Comparison of ENCODE assay signal across 24 cellular contexts in genomic region chr5:58543723-58544122, GRCh38. TPM values are rescaled to one million over a fixed set of nuclear protein-coding genes. Genes with fewer than 3 reads are reported as not detected.
DNase-seq lines count a peak whose midpoint lies in the region; ATAC-seq and TF ChIP-seq lines count a peak whose summit lies in the region.
"Had no signal": no experiment of that assay in that cellular context is flagged by ENCODE, and none has a peak within 500 bp of the region (broad histone marks: within the 10 kb centered on the region; RNA-seq: fewer than 3 reads in every experiment).

No MANE protein-coding gene starts in this region.

- no peak for TF ChIP-seq EP300 in upper lobe of left lung (IDR thresholded peaks at IDR 0.05)

- no peaks in the 10 kb centered on the region for H4K20me1 ChIP-seq in mammary epithelial cell (ENCODE audit: insufficient read depth, low read length)

- ATAC-seq in upper lobe of left lung (ENCODE audit: low FRiP score in 2 of 2) = peak in 1 of 2 donors; percentile 14
- ATAC-seq: effector memory CD8-positive, alpha-beta T cell; gastrocnemius medialis; naive thymus-derived CD8-positive, alpha-beta T cell; T-helper 17 cell had no signal

- dilution Hi-C loops in mammary epithelial cell (cut with HindIII; ENCODE audit: low sequenced_read_pairs) = no loop called here

- TF ChIP-seq POLR2A in breast epithelium (IDR thresholded peaks at IDR 0.05) = no peak
- TF ChIP-seq POLR2A in upper lobe of left lung (IDR thresholded peaks at IDR 0.05) = no peak

- TF ChIP-seq CTCF in mammary epithelial cell (conservative IDR thresholded peaks at IDR 0.05 in 1 of 2, IDR thresholded peaks at IDR 0.05 in 1 of 2; ENCODE audit: extremely low read depth in 1 of 2, insufficient read depth in 1 of 2, low read depth in 1 of 2, low read length in 2 of 2) = no peak
- TF ChIP-seq CTCF in breast epithelium (IDR thresholded peaks at IDR 0.05) = no peak
- no peak for TF ChIP-seq CTCF in upper lobe of left lung (IDR thresholded peaks at IDR 0.05)

- no peaks in the 10 kb centered on the region for H3K36me3 ChIP-seq in mammary epithelial cell (ENCODE audit: insufficient read depth, low read length)
- no peaks in the 10 kb centered on the region for H3K36me3 ChIP-seq in breast epithelium
- no peaks in the 10 kb centered on the region for H3K36me3 ChIP-seq in upper lobe of left lung
- H3K36me3 ChIP-seq: BE2C, esophagus squamous epithelium, gastrocnemius medialis, tibial nerve had no signal

- H3K4me3 ChIP-seq in mammary epithelial cell (replicated peaks in 1 of 3; ENCODE audit: insufficient read depth in 1 of 3, low read depth in 2 of 3, low read length in 3 of 3) = no peak overlapping the region
- no peak overlapping the region for H3K4me3 ChIP-seq in breast epithelium
- H3K4me3 ChIP-seq in upper lobe of left lung = no peak overlapping the region
- H3K4me3 ChIP-seq: esophagus squamous epithelium, gastrocnemius medialis, tibial nerve had no signal

- no peaks in the 10 kb centered on the region for H3K79me2 ChIP-seq in mammary epithelial cell (ENCODE audit: insufficient read depth, low read length)

- CTCF ChIA-PET in mammary epithelial cell (lab: Charles Lee; ENCODE audit: low non-redundant PET) = no interaction called here

- H3K9me3 ChIP-seq in mammary epithelial cell (replicated peaks; ENCODE audit: insufficient read depth, low read length) (no peaks in the 10 kb centered on the region), breast epithelium (no peaks in the 10 kb centered on the region), upper lobe of left lung (peaks cover 0 to 8% (median 0%) of the 10 kb centered on the region in 4 donors)
- H3K9me3 ChIP-seq: BE2C, esophagus squamous epithelium, gastrocnemius medialis had no signal

- peaks cover 3% of the 10 kb centered on the region for H3K4me1 ChIP-seq in mammary epithelial cell (ENCODE audit: insufficient read depth, low read length)
- no peaks in the 10 kb centered on the region for H3K4me1 ChIP-seq in breast epithelium
- peaks cover 0 to 5% (median 1%) of the 10 kb centered on the region in 4 donors for H3K4me1 ChIP-seq in upper lobe of left lung
- H3K4me1 ChIP-seq: esophagus squamous epithelium, gastrocnemius medialis, tibial nerve had no signal

- intact Hi-C loops in mammary epithelial cell (cut with micrococcal nuclease) (no loop called here), breast epithelium (cut with DNase I; ENCODE audit: low total_unique reads) (no loop called here)

- H3K27me3 ChIP-seq in mammary epithelial cell (ENCODE audit: insufficient read depth, low read length) (no peaks in the 10 kb centered on the region), breast epithelium (no peaks in the 10 kb centered on the region), upper lobe of left lung (no peaks in the 10 kb centered on the region)
- H3K27me3 ChIP-seq: BE2C, esophagus squamous epithelium, gastrocnemius medialis, tibial nerve had no signal

- BruUV-seq in mammary epithelial cell (replicated peaks; lab: Mats Ljungman, UMichigan) = no TSS peak

- 76% methylated on average over 2 of the region's 2 CpGs for WGBS in mammary epithelial cell (ENCODE audit: low coverage, missing lambda C conversion rate)
- WGBS in upper lobe of left lung, 2 donors = 73 to 84% methylated on average over 2 of the region's 2 CpGs

- no peak overlapping the region for H3K4me2 ChIP-seq in mammary epithelial cell (ENCODE audit: insufficient read depth, low read depth, low read length)

- no peak overlapping the region for H3K9ac ChIP-seq in mammary epithelial cell (ENCODE audit: insufficient read depth, low read length)

- in situ Hi-C loops in mammary epithelial cell (cut with MboI; ENCODE audit: low sequenced_read_pairs in 2 of 2) = no loop called here

- no peak overlapping the region for H2AFZ ChIP-seq in mammary epithelial cell (ENCODE audit: low read depth, low read length)

- H3K27ac ChIP-seq in mammary epithelial cell (ENCODE audit: insufficient read depth, low read depth, low read length) = no peak overlapping the region
- H3K27ac ChIP-seq in breast epithelium = no peak overlapping the region
- H3K27ac ChIP-seq in upper lobe of left lung = peak overlapping the region in 3 of 4 donors; percentile 26 to 63 (median 42)
- H3K27ac ChIP-seq: esophagus squamous epithelium, gastrocnemius medialis, tibial nerve had no signal

- DNase-seq in mammary epithelial cell (peak; percentile 5), breast epithelium (ENCODE audit: low spot score in 2 of 2) (no peak), NCI-H226 (peak; percentile 17), kidney tubule cell (ENCODE audit: low spot score) (peak; percentile 74), upper lobe of left lung (no peak), GM19240 (ENCODE audit: insufficient read length, low spot score) (no peak), SW480 (ENCODE audit: low spot score) (no peak), NCI-H187 treated with DMSO at 0.1 percent for 48 hours (lab: John Stamatoyannopoulos, UW) (no peak)
- DNase-seq: activated CD4-positive, alpha-beta memory T cell treated with anti-CD3 and anti-CD28 coated beads, Interleukin-2, amount 10 ng/mL, durations not matched to agents 7 days and 5 days; activated CD4-positive, alpha-beta T cell treated with anti-CD3 and anti-CD28 coated beads for 1 hour; activated CD8-positive, alpha-beta memory T cell treated with anti-CD3 and anti-CD28 coated beads, Interleukin-2, amount 50 U/mL, for 48 hours; activated naive CD4-positive, alpha-beta T cell treated with anti-CD3 and anti-CD28 coated beads, Interleukin-2, amount 10 ng/mL, durations not matched to agents 7 days and 5 days; amygdala; BE2C; DMS79; effector memory CD8-positive, alpha-beta T cell; esophagus squamous epithelium; gastrocnemius medialis; naive thymus-derived CD8-positive, alpha-beta T cell; NCI-H1694; NCI-H2171; NCI-H526; T-helper 17 cell had no signal

RNA-seq across cellular contexts. Expression of gene RAB3C, which starts 39.2 kb away (rescaled TPM):
- total RNA-seq in mammary epithelial cell (not detected), breast epithelium (1 to 10 TPM in 2 of 3 donors, under 1 TPM in 1; 0.29 to 6.1 (median 2.6) TPM), upper lobe of left lung (1 to 10 TPM in 1 of 6 donors, under 1 TPM in 3, not detected in 2; 0.09 to 1.1 (median 0.87) TPM)
- not detected for polyA plus RNA-seq in mammary epithelial cell
- not detected for polyA minus RNA-seq in mammary epithelial cell
- total RNA-seq: activated CD4-positive, alpha-beta memory T cell treated with anti-CD3 and anti-CD28 coated beads, Interleukin-2, amount 10 ng/mL, durations not matched to agents 7 days and 5 days; naive thymus-derived CD8-positive, alpha-beta T cell had no signal
- polyA plus RNA-seq: naive thymus-derived CD8-positive, alpha-beta T cell had no signal

RNA-seq across cellular contexts. Expression of gene GAPT, which starts 52.5 kb away (rescaled TPM):
- total RNA-seq in mammary epithelial cell = not detected
- polyA plus RNA-seq in mammary epithelial cell = not detected
- polyA minus RNA-seq in mammary epithelial cell = not detected
- 1 to 10 TPM; 1.2 to 3.8 (median 1.3) TPM for total RNA-seq in breast epithelium
- total RNA-seq in upper lobe of left lung = 1 to 10 TPM in 5 of 6 donors, not detected in 1; 1.0 to 8.0 (median 6.4) TPM
- total RNA-seq: activated CD4-positive, alpha-beta memory T cell treated with anti-CD3 and anti-CD28 coated beads, Interleukin-2, amount 10 ng/mL, durations not matched to agents 7 days and 5 days had no signal

Comparison
In these comparisons a context has a peak if more than half of its experiments do, and no peak if none do; other contexts are left out.
1. DNase-seq: peak in mammary epithelial cell (single experiment), NCI-H226 (single experiment) and kidney tubule cell (single experiment); none in breast epithelium (0 of 2), upper lobe of left lung (0 of 2), GM19240 (single experiment), SW480 (single experiment) and NCI-H187 treated with DMSO at 0.1 percent for 48 hours (single experiment).
2. H3K27ac ChIP-seq: peak in upper lobe of left lung (3 of 4); none in mammary epithelial cell (single experiment) and breast epithelium (0 of 2).